In the genomic region with DNA sequence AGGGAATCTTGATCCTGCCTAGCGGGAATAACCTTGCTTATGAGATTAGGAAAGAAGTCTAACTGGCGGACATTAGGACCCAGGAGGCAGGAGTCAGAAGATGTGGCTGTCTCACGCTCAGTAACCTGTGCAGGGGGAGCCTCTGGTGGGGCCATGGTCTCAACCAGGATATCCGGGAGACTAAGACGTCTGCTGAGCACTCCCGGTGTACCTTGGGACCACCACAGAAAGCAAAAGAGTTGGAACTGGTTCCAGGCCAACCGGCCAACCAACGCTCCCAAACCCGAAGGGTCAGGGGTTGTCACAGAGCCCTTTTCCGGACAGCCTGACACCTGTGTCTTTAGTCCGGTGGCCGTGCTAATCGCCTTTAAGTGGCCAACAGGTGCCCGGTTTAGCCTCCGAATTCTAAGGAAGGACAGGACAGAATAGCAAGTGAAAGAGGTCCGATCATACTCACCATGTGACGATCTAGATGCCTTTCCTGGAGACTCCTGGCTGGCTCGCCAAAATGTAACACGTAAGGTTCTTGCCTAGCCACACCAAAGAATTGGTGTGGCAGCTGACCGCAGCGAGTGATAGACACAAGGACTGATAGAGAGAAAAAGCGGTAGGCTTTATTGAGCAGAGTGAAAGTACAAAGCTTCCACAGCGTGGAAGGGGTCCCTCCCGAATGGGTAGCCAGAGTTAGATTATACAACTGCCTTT, we compare ENCODE assay signal across 8 cellular contexts.
DNase-seq lines count a peak whose midpoint lies in the region; ATAC-seq and TF ChIP-seq lines count a peak whose summit lies in the region.

No MANE protein-coding gene starts in this region.

- H3K9me2 ChIP-seq in PC-3 (replicated peaks; ENCODE audit: low read length) = no peaks in the 10 kb centered on the region

- H2AK5ac ChIP-seq in trophoblast cell (ENCODE audit: low read length) = no peak overlapping the region

- no peak overlapping the region for H4K8ac ChIP-seq in trophoblast cell (ENCODE audit: low read depth, low read length)

- no peaks in the 10 kb centered on the region for H3K9me3 ChIP-seq in PC-3 (ENCODE audit: low read length)
- H3K9me3 ChIP-seq in esophagus (ENCODE audit: control insufficient read depth in 2 of 2, insufficient read depth in 1 of 2, low read depth in 1 of 2, low read length in 1 of 2) = no peaks in the 10 kb centered on the region
- H3K9me3 ChIP-seq in trophoblast cell (ENCODE audit: insufficient read depth, low read depth, low read length) = no peaks in the 10 kb centered on the region

- DNase-seq in GM12864 (ENCODE audit: low read depth) = no peak
- no peak for DNase-seq in HFF-Myc (ENCODE audit: extremely low read depth, low read depth)
- DNase-seq in PC-3 = no peak
- DNase-seq in trophoblast cell = peak in 1 of 2 donors; percentile 31
- DNase-seq in effector CD4-positive, alpha-beta T cell = no peak
- DNase-seq in NCI-H524 (lab: John Stamatoyannopoulos, UW) = no peak

- no peak overlapping the region for H3K4ac ChIP-seq in trophoblast cell (ENCODE audit: low read depth, low read length)

- TF ChIP-seq CTCF in GM12864 (IDR thresholded peaks at IDR 0.05; ENCODE audit: low read depth, low read length, missing control alignments) (no peak), HFF-Myc (IDR thresholded peaks at IDR 0.05; ENCODE audit: low read depth, low read length, missing control alignments) (no peak), PC-3 (conservative IDR thresholded peaks at IDR 0.05; ENCODE audit: low read depth, low read length) (no peak)

- H3K9ac ChIP-seq in PC-3 (ENCODE audit: low read length) (no peak overlapping the region), trophoblast cell (ENCODE audit: low read length) (no peak overlapping the region)

- H2BK5ac ChIP-seq in trophoblast cell (ENCODE audit: low read depth, low read length, poor library complexity) = no peak overlapping the region

- H3K36me3 ChIP-seq in PC-3 (ENCODE audit: low read depth, low read length) (no peaks in the 10 kb centered on the region), esophagus (ENCODE audit: control insufficient read depth in 2 of 2, insufficient read depth in 2 of 2, low read length in 1 of 2) (no peaks in the 10 kb centered on the region), trophoblast cell (ENCODE audit: control insufficient read depth in 1 of 2, insufficient read depth in 2 of 2, low read length in 2 of 2) (no peaks in the 10 kb centered on the region)

- H4K20me1 ChIP-seq in PC-3 (ENCODE audit: low read length) = no peaks in the 10 kb centered on the region

- H2BK12ac ChIP-seq in trophoblast cell (ENCODE audit: low read length) = no peak overlapping the region

- H4K12ac ChIP-seq in trophoblast cell (ENCODE audit: low read depth, low read length) = no peak overlapping the region

- H3K4me2 ChIP-seq in PC-3 (ENCODE audit: low read length) = peak overlapping the region; percentile 60
- peak overlapping the region; percentile 75 for H3K4me2 ChIP-seq in trophoblast cell (ENCODE audit: low read length)

- H3K27me3 ChIP-seq in PC-3 (ENCODE audit: low read length) (peaks cover 3% of the 10 kb centered on the region; the same call in 1 of the 2 replicates), esophagus (ENCODE audit: control insufficient read depth in 1 of 2, insufficient read depth in 2 of 2, low read length in 2 of 2) (no peaks in the 10 kb centered on the region), trophoblast cell (ENCODE audit: insufficient read depth, low read length) (no peaks in the 10 kb centered on the region)

- H3K79me2 ChIP-seq in PC-3 (ENCODE audit: low read length) (no peaks in the 10 kb centered on the region), trophoblast cell (ENCODE audit: control insufficient read depth, insufficient read depth, low read length, poor library complexity) (no peaks in the 10 kb centered on the region)

- no peak overlapping the region for H3K23ac ChIP-seq in trophoblast cell (ENCODE audit: low read length)

- H2AFZ ChIP-seq in PC-3 (ENCODE audit: low read length) (0 out of 2 replicates have a peak overlapping the region, but pooled peaks have one; percentile 22), trophoblast cell (ENCODE audit: insufficient read depth, low read length, poor library complexity) (peak overlapping the region; percentile 37)

- H3K79me1 ChIP-seq in trophoblast cell (ENCODE audit: low read length) = no peaks in the 10 kb centered on the region

- no TSS peak for BruUV-seq in PC-3 (replicated peaks; lab: Mats Ljungman, UMichigan)

- no peaks in the 10 kb centered on the region for H3F3A ChIP-seq in PC-3 (ENCODE audit: low read length, unreplicated experiment)

- H2BK120ac ChIP-seq in trophoblast cell (ENCODE audit: insufficient read depth, low read length, poor library complexity) = no peak overlapping the region

- no peak overlapping the region for H3K14ac ChIP-seq in trophoblast cell (ENCODE audit: low read length)

- no peak overlapping the region for H3K18ac ChIP-seq in trophoblast cell (ENCODE audit: low read length)

- no peaks in the 10 kb centered on the region for H3K4me1 ChIP-seq in PC-3 (ENCODE audit: insufficient read depth, low read length)
- no peaks in the 10 kb centered on the region for H3K4me1 ChIP-seq in esophagus (ENCODE audit: control insufficient read depth in 2 of 2, insufficient read depth in 2 of 2, low read length in 1 of 2)
- peaks cover 0 to 4% of the 10 kb centered on the region in 2 experiments for H3K4me1 ChIP-seq in trophoblast cell (ENCODE audit: control insufficient read depth in 1 of 2, insufficient read depth in 2 of 2, low read length in 2 of 2)

- H4K91ac ChIP-seq in trophoblast cell (ENCODE audit: low read depth, low read length) = no peak overlapping the region

- CTCF ChIA-PET in PC-3 (lab: Charles Lee) = no interaction called here

- H3K27ac ChIP-seq in PC-3 (ENCODE audit: low read length) (no peak overlapping the region), esophagus (ENCODE audit: low read depth in 2 of 2, low read length in 1 of 2) (no peak overlapping the region), trophoblast cell (ENCODE audit: low read depth, low read length) (no peak overlapping the region)

- ATAC-seq in PC-3 = no peak
- no peak for ATAC-seq in GM18907 (IDR thresholded peaks at IDR 0.05; ENCODE audit: unreplicated experiment)

- H3K4me3 ChIP-seq in GM12864 (ENCODE audit: low read depth, low read length) (peak overlapping the region; percentile 68), HFF-Myc (replicated peaks; ENCODE audit: low read depth, low read length) (peak overlapping the region; percentile 23; the same call in 1 of the 2 replicates), PC-3 (ENCODE audit: low read length) (peak overlapping the region; percentile 42), esophagus (ENCODE audit: low read depth in 1 of 2, low read length in 2 of 2) (peak overlapping the region; percentile 39 to 49), trophoblast cell (ENCODE audit: low read depth, low read length) (peak overlapping the region; percentile 55)

- WGBS in esophagus, 2 donors = 40 to 46% methylated on average over 24 of the region's 24 CpGs
- no CpG with 5 or more reads among the region's 24 CpGs for WGBS in trophoblast cell (ENCODE audit: extremely low coverage, insufficient coverage, insufficient read length)

- POLR2A ChIA-PET in PC-3 (lab: Charles Lee; ENCODE audit: unreplicated experiment) = no interaction called here

- intact Hi-C loops in PC-3 (cut with micrococcal nuclease) = no loop called here
